ENCODE assay signal across 2 cellular contexts in genomic region chr7:135519871-135520270, GRCh38.
TF ChIP-seq lines count a peak whose summit lies in the region.

No MANE protein-coding gene starts in this region.

TF ChIP-seq in HepG2, 621 proteins besides CTCF, POLR2A, EP300 and RAD21:
- TF ChIP-seq DZIP1 (CRISPR knock-in tag; IDR thresholded peaks at IDR 0.05) (no peak), ARNTL (CRISPR knock-in tag; IDR thresholded peaks at IDR 0.05) (no peak), SMC3 (IDR thresholded peaks at IDR 0.05; ENCODE audit: low read length) (no peak), RFX1 (IDR thresholded peaks at IDR 0.05) (no peak), ZFYVE20 (CRISPR knock-in tag; IDR thresholded peaks at IDR 0.05; ENCODE audit: borderline replicate concordance, low read depth) (no peak), ZNF296 (CRISPR knock-in tag; conservative IDR thresholded peaks at IDR 0.05) (no peak), ZNF354B (CRISPR knock-in tag; IDR thresholded peaks at IDR 0.05) (no peak), SOX13 (IDR thresholded peaks at IDR 0.05) (no peak), SOX13 (CRISPR knock-in tag; conservative IDR thresholded peaks at IDR 0.05 in 1 of 2, IDR thresholded peaks at IDR 0.05 in 1 of 2) (no peak), ZNF282 (IDR thresholded peaks at IDR 0.05; ENCODE audit: partially characterized antibody) (no peak)
TF ChIP-seq in HepG2: peak in this region for 0.

TF ChIP-seq in K562, 482 proteins besides CTCF, POLR2A, EP300 and RAD21:
- TF ChIP-seq ZBTB17 (CRISPR knock-in tag; IDR thresholded peaks at IDR 0.05) (no peak), RCOR1 (IDR thresholded peaks at IDR 0.05; ENCODE audit: borderline replicate concordance in 1 of 2, low read depth in 2 of 2, low read length in 2 of 2) (no peak), MECOM (CRISPR knock-in tag; IDR thresholded peaks at IDR 0.05) (no peak), MAFF (IDR thresholded peaks at IDR 0.05; ENCODE audit: low read length) (no peak), RNF2 (IDR thresholded peaks at IDR 0.05) (no peak), SP2 (IDR thresholded peaks at IDR 0.05; ENCODE audit: extremely low read depth, low read depth, low read length, poor library complexity, severe bottlenecking) (no peak), JUND (IDR thresholded peaks at IDR 0.05; ENCODE audit: borderline replicate concordance, low read depth, low read length) (no peak), JUND (tag; IDR thresholded peaks at IDR 0.05; ENCODE audit: borderline replicate concordance, low read depth, low read length) (no peak), PURB (CRISPR knock-in tag; IDR thresholded peaks at IDR 0.05; ENCODE audit: low read depth) (no peak), RHOXF2B (CRISPR knock-in tag; conservative IDR thresholded peaks at IDR 0.05) (no peak), YY1 (IDR thresholded peaks at IDR 0.05; ENCODE audit: borderline replicate concordance in 1 of 3, control insufficient read depth in 1 of 3, extremely low read depth in 1 of 3, insufficient read depth in 3 of 3, insufficient read length in 1 of 3, insufficient replicate concordance in 2 of 3, low read depth in 1 of 3, low read length in 2 of 3) (no peak), STAT6 (CRISPR knock-in tag; IDR thresholded peaks at IDR 0.05) (no peak), ZNF766 (CRISPR knock-in tag; conservative IDR thresholded peaks at IDR 0.05) (no peak), SIN3A (IDR thresholded peaks at IDR 0.05; ENCODE audit: borderline replicate concordance in 2 of 2, control insufficient read depth in 1 of 2, low read depth in 2 of 2, low read length in 2 of 2) (no peak), HNRNPLL (IDR thresholded peaks at IDR 0.05; ENCODE audit: low read depth, low read length, poor library complexity, severe bottlenecking) (no peak), SNIP1 (IDR thresholded peaks at IDR 0.05; ENCODE audit: low read depth) (no peak)
